8 cellular contexts compared by ENCODE assay signal in genomic region chr3:95084738-95085137, GRCh38.
"Had no signal": no experiment of that assay in that cellular context is flagged by ENCODE, and none has a peak within 500 bp of the region (broad histone marks: within the 10 kb centered on the region; RNA-seq: fewer than 3 reads in every experiment).

No MANE protein-coding gene starts in this region.

- H3K9ac ChIP-seq: GM23248, KMS-11 had no signal

- H3K4me2 ChIP-seq: KMS-11 had no signal

- H3K27ac ChIP-seq: GM23248, KMS-11 had no signal

- H3K4me3 ChIP-seq: GM23248 had no signal

- DNase-seq: GM23248, GOT3, H7, HCEC 1CT, Karpas-422, KBM-7 had no signal

- FAIRE-seq: HTR-8/SVneo had no signal

- H2AFZ ChIP-seq: GM23248 had no signal
